17 cellular contexts compared by ENCODE assay signal in the genomic region with DNA sequence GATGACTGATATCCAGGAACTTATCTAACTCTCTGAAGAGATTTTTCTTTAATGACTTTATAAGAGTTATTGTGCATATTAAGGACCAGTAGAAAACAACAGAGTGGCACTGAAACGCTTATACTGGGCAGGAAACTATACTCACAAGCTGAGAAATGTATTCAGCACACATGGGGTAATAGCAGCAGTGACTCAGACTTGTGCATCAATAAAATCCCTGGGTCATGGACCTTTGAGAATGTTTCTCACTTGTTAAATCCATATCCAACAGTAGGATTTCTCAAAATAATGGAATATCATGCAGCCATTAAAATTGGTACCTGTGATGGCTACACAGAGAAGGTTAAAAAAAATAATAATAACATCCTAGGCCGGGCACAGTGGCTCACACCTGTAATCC.
"Had no signal": no experiment of that assay in that cellular context is flagged by ENCODE, and none has a peak within 500 bp of the region (broad histone marks: within the 10 kb centered on the region; RNA-seq: fewer than 3 reads in every experiment).

No MANE protein-coding gene starts in this region.

- H3K4me1 ChIP-seq: lower lobe of right lung, neural progenitor cell, pancreas, upper lobe of right lung had no signal

- H3K36me3 Mint-ChIP-seq: activated naive CD8-positive, alpha-beta T cell treated with anti-CD3 and anti-CD28 coated beads, Interleukin-2, amount 10 ng/mL, durations not matched to agents 7 days and 5 days; immature natural killer cell; neural progenitor cell; stimulated activated effector memory CD8-positive, alpha-beta T cell treated with anti-CD3 and anti-CD28 coated beads, Interleukin-12 subunit alpha, Interleukin-12 subunit beta, amount 100 ng/mL, for 72 hours had no signal

- H3K4me3 ChIP-seq: dorsolateral prefrontal cortex, lower lobe of right lung, neural progenitor cell, pancreas, thoracic aorta, upper lobe of right lung had no signal

- H3K9ac ChIP-seq: neural progenitor cell had no signal

- ATAC-seq: esophagus mucosa; lower lobe of right lung; pancreas; stimulated activated effector memory CD8-positive, alpha-beta T cell treated with anti-CD3 and anti-CD28 coated beads, Interleukin-12 subunit alpha, Interleukin-12 subunit beta, amount 100 ng/mL, for 72 hours; upper lobe of right lung had no signal

- H3K4me2 ChIP-seq: neural progenitor cell had no signal

- DNase-seq: activated CD4-positive, alpha-beta T cell treated with anti-CD3 and anti-CD28 coated beads, Interleukin-2, amount 10 ng/mL, durations not matched to agents 7 days and 5 days; activated CD8-positive, alpha-beta memory T cell treated with anti-CD3 and anti-CD28 coated beads for 24 hours; activated naive CD8-positive, alpha-beta T cell treated with anti-CD3 and anti-CD28 coated beads, Interleukin-2, amount 10 ng/mL, durations not matched to agents 7 days and 5 days; anterior cingulate cortex; brain microvascular endothelial cell; dorsolateral prefrontal cortex; head of caudate nucleus; immature natural killer cell; lower lobe of right lung; midbrain; pancreas; upper lobe of right lung had no signal

- H3K27ac Mint-ChIP-seq: activated CD4-positive, alpha-beta T cell treated with anti-CD3 and anti-CD28 coated beads, Interleukin-2, amount 10 ng/mL, durations not matched to agents 7 days and 5 days; activated naive CD8-positive, alpha-beta T cell treated with anti-CD3 and anti-CD28 coated beads, Interleukin-2, amount 10 ng/mL, durations not matched to agents 7 days and 5 days; activated T-helper 1 cell treated with anti-CD3 and anti-CD28 coated beads, Interleukin-12 subunit alpha, Interleukin-12 subunit beta, Interleukin-2, Interleukin-4 antibody, amounts not matched to agents 30 ng/mL and 10 ng/mL and 1 ng/mL, durations not matched to agents 14 hours and 24 hours and 36 hours; immature natural killer cell; neural progenitor cell; stimulated activated effector memory CD8-positive, alpha-beta T cell treated with anti-CD3 and anti-CD28 coated beads, Interleukin-12 subunit alpha, Interleukin-12 subunit beta, amount 100 ng/mL, for 72 hours had no signal

- H3K27ac ChIP-seq: brain microvascular endothelial cell, dorsolateral prefrontal cortex, lower lobe of right lung, neural progenitor cell, pancreas, thoracic aorta, upper lobe of right lung had no signal

- H2AFZ ChIP-seq: neural progenitor cell had no signal

- H3K9me3 ChIP-seq: lower lobe of right lung, pancreas, thoracic aorta, upper lobe of right lung had no signal

- H3K9me3 Mint-ChIP-seq: activated CD4-positive, alpha-beta T cell treated with anti-CD3 and anti-CD28 coated beads, Interleukin-2, amount 10 ng/mL, durations not matched to agents 7 days and 5 days; activated naive CD8-positive, alpha-beta T cell treated with anti-CD3 and anti-CD28 coated beads, Interleukin-2, amount 10 ng/mL, durations not matched to agents 7 days and 5 days; activated T-helper 1 cell treated with anti-CD3 and anti-CD28 coated beads, Interleukin-12 subunit alpha, Interleukin-12 subunit beta, Interleukin-2, Interleukin-4 antibody, amounts not matched to agents 30 ng/mL and 10 ng/mL and 1 ng/mL, durations not matched to agents 14 hours and 24 hours and 36 hours; immature natural killer cell; neural progenitor cell; stimulated activated effector memory CD8-positive, alpha-beta T cell treated with anti-CD3 and anti-CD28 coated beads, Interleukin-12 subunit alpha, Interleukin-12 subunit beta, amount 100 ng/mL, for 72 hours had no signal

- H3K36me3 ChIP-seq: brain microvascular endothelial cell, lower lobe of right lung, neural progenitor cell, pancreas, thoracic aorta, upper lobe of right lung had no signal

- H3K4me3 Mint-ChIP-seq: activated CD4-positive, alpha-beta T cell treated with anti-CD3 and anti-CD28 coated beads, Interleukin-2, amount 10 ng/mL, durations not matched to agents 7 days and 5 days; activated naive CD8-positive, alpha-beta T cell treated with anti-CD3 and anti-CD28 coated beads, Interleukin-2, amount 10 ng/mL, durations not matched to agents 7 days and 5 days; activated T-helper 1 cell treated with anti-CD3 and anti-CD28 coated beads, Interleukin-12 subunit alpha, Interleukin-12 subunit beta, Interleukin-2, Interleukin-4 antibody, amounts not matched to agents 30 ng/mL and 10 ng/mL and 1 ng/mL, durations not matched to agents 14 hours and 24 hours and 36 hours; immature natural killer cell; neural progenitor cell; stimulated activated effector memory CD8-positive, alpha-beta T cell treated with anti-CD3 and anti-CD28 coated beads, Interleukin-12 subunit alpha, Interleukin-12 subunit beta, amount 100 ng/mL, for 72 hours had no signal

- H3K4me1 Mint-ChIP-seq: activated CD4-positive, alpha-beta T cell treated with anti-CD3 and anti-CD28 coated beads, Interleukin-2, amount 10 ng/mL, durations not matched to agents 7 days and 5 days; activated naive CD8-positive, alpha-beta T cell treated with anti-CD3 and anti-CD28 coated beads, Interleukin-2, amount 10 ng/mL, durations not matched to agents 7 days and 5 days; immature natural killer cell; neural progenitor cell had no signal

- H3K27me3 ChIP-seq: brain microvascular endothelial cell, dorsolateral prefrontal cortex, neural progenitor cell, pancreas, upper lobe of right lung had no signal

- H3K27me3 Mint-ChIP-seq: activated CD4-positive, alpha-beta T cell treated with anti-CD3 and anti-CD28 coated beads, Interleukin-2, amount 10 ng/mL, durations not matched to agents 7 days and 5 days; activated naive CD8-positive, alpha-beta T cell treated with anti-CD3 and anti-CD28 coated beads, Interleukin-2, amount 10 ng/mL, durations not matched to agents 7 days and 5 days had no signal
